In genomic region chr12:95784886-95785285, GRCh38 we compare ENCODE assay signal across 14 cellular contexts. TPM values are rescaled to one million over a fixed set of nuclear protein-coding genes. Genes with fewer than 3 reads are reported as not detected.
DNase-seq lines count a peak whose midpoint lies in the region; ATAC-seq and TF ChIP-seq lines count a peak whose summit lies in the region.
"Had no signal": no experiment of that assay in that cellular context is flagged by ENCODE, and none has a peak within 500 bp of the region (broad histone marks: within the 10 kb centered on the region; RNA-seq: fewer than 3 reads in every experiment).

No MANE protein-coding gene starts in this region.

- peaks cover 23% of the 10 kb centered on the region for H3K79me1 ChIP-seq in mesenchymal stem cell (replicated peaks; ENCODE audit: low read length, poor library complexity, severe bottlenecking)

- no peak overlapping the region for H2BK120ac ChIP-seq in mesenchymal stem cell (ENCODE audit: low read depth, low read length)

- no peak for TF ChIP-seq CTCF in endodermal cell (conservative IDR thresholded peaks at IDR 0.05)
- TF ChIP-seq CTCF in spleen (IDR thresholded peaks at IDR 0.05 in 8 of 11, conservative IDR thresholded peaks at IDR 0.05 in 3 of 11) = no peak
- no peak for TF ChIP-seq CTCF in GM13976 (IDR thresholded peaks at IDR 0.05; ENCODE audit: borderline replicate concordance, control extremely low read depth, extremely low read depth, insufficient read depth, missing control alignments)

- in situ Hi-C loops in GM13976 (cut with MboI; ENCODE audit: low sequenced_read_pairs, unreplicated experiment) = no loop called here

- TF ChIP-seq POLR2A in spleen (IDR thresholded peaks at IDR 0.05) = no peak

- no peak overlapping the region for H3K27ac Mint-ChIP-seq in endodermal cell
- H3K27ac Mint-ChIP-seq: CD8-positive, alpha-beta T cell had no signal

- H2AK5ac ChIP-seq in mesenchymal stem cell (ENCODE audit: low read length, severe bottlenecking) = no peak overlapping the region

- no peak overlapping the region for H4K8ac ChIP-seq in mesenchymal stem cell (ENCODE audit: low read length)

- H3K14ac ChIP-seq in mesenchymal stem cell (ENCODE audit: low read length in 2 of 2) = no peak overlapping the region

- H3K27me3 Mint-ChIP-seq in endodermal cell (ENCODE audit: insufficient read depth) = peaks cover 17% of the 10 kb centered on the region

- peaks cover 31% of the 10 kb centered on the region for H3K4me1 Mint-ChIP-seq in endodermal cell

- H2AFZ ChIP-seq in mesenchymal stem cell (ENCODE audit: low read depth, low read length) = no peak overlapping the region

- H3K9ac ChIP-seq in endodermal cell (ENCODE audit: extremely low read depth, low read length, poor library complexity, severe bottlenecking) (no peak overlapping the region), mesenchymal stem cell (ENCODE audit: low read length) (no peak overlapping the region)
- H3K9ac ChIP-seq: BLaER1 had no signal

- no peak overlapping the region for H2BK15ac ChIP-seq in mesenchymal stem cell (ENCODE audit: low read depth, poor library complexity, severe bottlenecking)

- DNase-seq in GM03348 (ENCODE audit: low spot score) (peak; percentile 16), NCI-H446 treated with DMSO at 0.1 percent for 48 hours (lab: John Stamatoyannopoulos, UW) (peak; percentile 51), endodermal cell (no peak), spleen (no peak), GM13976 (ENCODE audit: low spot score) (no peak), mesenchymal stem cell (no peak)
- DNase-seq: CD8-positive, alpha-beta T cell; DMS79 treated with DMSO at 0.1 percent for 48 hours; GDM1; NCI-H2029; NCI-H2171 had no signal

- H3K9me3 ChIP-seq in endodermal cell (ENCODE audit: control insufficient read depth, low read length) = peaks cover 3% of the 10 kb centered on the region
- no peaks in the 10 kb centered on the region for H3K9me3 ChIP-seq in spleen
- H3K9me3 ChIP-seq in mesenchymal stem cell (ENCODE audit: control insufficient read depth, low read length) = no peaks in the 10 kb centered on the region
- H3K9me3 ChIP-seq: BLaER1, SJSA1 had no signal

- intact Hi-C loops in spleen (cut with DNase I; ENCODE audit: low total_unique reads) = no loop called here

- no peak for ATAC-seq in HG02798 (IDR thresholded peaks at IDR 0.05; ENCODE audit: poor library complexity, unreplicated experiment)
- ATAC-seq: CD8-positive, alpha-beta T cell had no signal

- H4K91ac ChIP-seq in mesenchymal stem cell (ENCODE audit: low read length) = no peak overlapping the region

- H2BK5ac ChIP-seq in mesenchymal stem cell (ENCODE audit: low read depth, low read length, poor library complexity, severe bottlenecking) = no peak overlapping the region

- WGBS in endodermal cell (ENCODE audit: insufficient coverage in 1 of 2, insufficient read length in 1 of 2), 2 experiments = 86 to 97% methylated on average over 1 of the region's 1 CpG
- WGBS in spleen, 5 donors = 20 to 73% (median 68%) methylated on average over 1 of the region's 1 CpG
- WGBS in mesenchymal stem cell = no CpG with 5 or more reads among the region's 1 CpG

- H3K36me3 Mint-ChIP-seq in endodermal cell (ENCODE audit: low read depth) = peaks cover 71% of the 10 kb centered on the region
- H3K36me3 Mint-ChIP-seq: CD8-positive, alpha-beta T cell had no signal

- H3K18ac ChIP-seq in mesenchymal stem cell (ENCODE audit: low read depth in 1 of 2, low read length in 2 of 2) = no peak overlapping the region

- no peak overlapping the region for H3K23ac ChIP-seq in mesenchymal stem cell (ENCODE audit: low read length in 2 of 2)

- no peak overlapping the region for H3K4ac ChIP-seq in mesenchymal stem cell (ENCODE audit: low read depth in 1 of 2, low read length in 2 of 2)

- peaks cover 10% of the 10 kb centered on the region for H3K27me3 ChIP-seq in endodermal cell (ENCODE audit: control insufficient read depth, insufficient read depth, low read length, poor library complexity, severe bottlenecking)
- H3K27me3 ChIP-seq in spleen (replicated peaks in 1 of 7) = peaks cover 0 to 31% (median 9%) of the 10 kb centered on the region in 7 donors
- no peaks in the 10 kb centered on the region for H3K27me3 ChIP-seq in mesenchymal stem cell (ENCODE audit: control insufficient read depth in 1 of 2, insufficient read depth in 1 of 2, low read length in 2 of 2)
- H3K27me3 ChIP-seq: SJSA1 had no signal

- H3K4me1 ChIP-seq in endodermal cell (ENCODE audit: control insufficient read depth, insufficient read depth, low read length) (peaks cover 6% of the 10 kb centered on the region), spleen (peaks cover 0 to 34% (median 8%) of the 10 kb centered on the region in 6 donors), mesenchymal stem cell (ENCODE audit: control insufficient read depth, insufficient read depth, low read depth, low read length) (peaks cover 16% of the 10 kb centered on the region)

- H3K4me3 ChIP-seq in endodermal cell (ENCODE audit: low read length) (peak overlapping the region; percentile 90), spleen (peak overlapping the region in 7 of 8 donors; percentile 14 to 86 (median 62)), mesenchymal stem cell (ENCODE audit: insufficient read depth in 1 of 2, low read depth in 1 of 2, low read length in 2 of 2) (no peak overlapping the region)
- H3K4me3 ChIP-seq: BLaER1, SJSA1 had no signal

- no peak overlapping the region for H3K4me2 ChIP-seq in mesenchymal stem cell (ENCODE audit: low read length, poor library complexity, severe bottlenecking)
- H3K4me2 ChIP-seq: BLaER1 had no signal

- H2BK12ac ChIP-seq in mesenchymal stem cell (ENCODE audit: low read length in 2 of 2) = no peak overlapping the region

- H3K27ac ChIP-seq in endodermal cell (ENCODE audit: low read depth, low read length) (no peak overlapping the region), spleen (peak overlapping the region in 2 of 8 donors; percentile 86), mesenchymal stem cell (ENCODE audit: low read length, poor library complexity, severe bottlenecking) (no peak overlapping the region)
- H3K27ac ChIP-seq: BLaER1, SJSA1 had no signal

- H3K36me3 ChIP-seq in endodermal cell (ENCODE audit: control insufficient read depth, insufficient read depth, low read length) (peaks cover 69% of the 10 kb centered on the region), spleen (peaks cover 0 to 37% (median 0%) of the 10 kb centered on the region in 6 donors), mesenchymal stem cell (ENCODE audit: control insufficient read depth in 1 of 2, insufficient read depth in 2 of 2, low read depth in 1 of 2, low read length in 2 of 2) (peaks cover 0 to 11% of the 10 kb centered on the region in 2 experiments)
- H3K36me3 ChIP-seq: BLaER1 had no signal

- H3K9me3 Mint-ChIP-seq in endodermal cell = peaks cover 5% of the 10 kb centered on the region
- H3K9me3 Mint-ChIP-seq: CD8-positive, alpha-beta T cell had no signal

- peak overlapping the region; percentile 16 for H3K4me3 Mint-ChIP-seq in endodermal cell
- H3K4me3 Mint-ChIP-seq: CD8-positive, alpha-beta T cell had no signal

RNA-seq across cellular contexts. Expression of gene NTN4, which starts 5.7 kb away (rescaled TPM):
- total RNA-seq in endodermal cell (10 to 100 TPM; 57.4 to 58.2 TPM), spleen (100 to 1,000 TPM; 207 to 482 (median 350) TPM)
- 14.5 TPM for polyA plus RNA-seq in endodermal cell (2013, experiment 1 of 2)
- 15.6 TPM for polyA plus RNA-seq in endodermal cell (2013, experiment 2 of 2)
- 10 to 100 TPM; 17.6 to 54.0 (median 22.9) TPM for polyA plus RNA-seq in spleen
- 4.6 TPM for polyA plus RNA-seq in mesenchymal stem cell (2013, experiment 1 of 2)
- polyA plus RNA-seq in mesenchymal stem cell (2013, experiment 2 of 2) = 4.7 TPM

Comparison
In these comparisons a context has a peak if more than half of its experiments do, and no peak if none do; other contexts are left out.
1. DNase-seq: peak in GM03348 (single experiment) and NCI-H446 treated with DMSO at 0.1 percent for 48 hours (single experiment); none in endodermal cell (single experiment), spleen (single experiment), GM13976 (single experiment) and mesenchymal stem cell (single experiment).
2. H3K4me3 ChIP-seq: peak in endodermal cell (single experiment) and spleen (7 of 8); none in mesenchymal stem cell (0 of 2).